Comparison of ENCODE assay signal across 14 cellular contexts in the genomic region with DNA sequence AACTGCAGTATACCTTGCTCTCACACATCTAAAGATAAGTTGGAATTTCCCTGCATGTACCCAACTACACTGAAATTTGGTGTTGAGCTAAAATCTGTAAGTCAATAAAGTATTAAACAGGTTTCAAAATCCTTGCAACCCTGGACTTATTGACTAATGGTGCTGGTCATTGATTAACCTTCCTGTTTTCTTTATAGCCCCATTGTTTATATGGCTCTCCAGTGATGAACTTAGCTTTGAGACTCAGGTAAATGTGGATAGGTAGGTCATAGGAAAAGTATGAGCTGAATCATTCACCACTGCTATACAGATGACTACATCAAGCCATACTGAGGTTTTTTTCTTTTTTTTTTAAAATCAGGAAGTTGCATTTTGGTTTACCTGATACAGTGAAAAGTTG.
"Had no signal": no experiment of that assay in that cellular context is flagged by ENCODE, and none has a peak within 500 bp of the region (broad histone marks: within the 10 kb centered on the region; RNA-seq: fewer than 3 reads in every experiment).

No MANE protein-coding gene starts in this region.

- H3K27ac ChIP-seq: dorsolateral prefrontal cortex, esophagus squamous epithelium, parathyroid adenoma, transverse colon had no signal

- H3K36me3 ChIP-seq: esophagus squamous epithelium, transverse colon had no signal

- H3K36me3 Mint-ChIP-seq: activated naive CD8-positive, alpha-beta T cell; stimulated activated effector memory CD8-positive, alpha-beta T cell treated with anti-CD3 and anti-CD28 coated beads, Interleukin-12 subunit alpha, Interleukin-12 subunit beta, amount 100 ng/mL, for 72 hours had no signal

- H3K4me3 ChIP-seq: dorsolateral prefrontal cortex, esophagus squamous epithelium, transverse colon had no signal

- H3K9me3 ChIP-seq: esophagus squamous epithelium, transverse colon had no signal

- H3K27ac Mint-ChIP-seq: activated naive CD8-positive, alpha-beta T cell; stimulated activated effector memory CD8-positive, alpha-beta T cell treated with anti-CD3 and anti-CD28 coated beads, Interleukin-12 subunit alpha, Interleukin-12 subunit beta, amount 100 ng/mL, for 72 hours had no signal

- H3K9ac ChIP-seq: parathyroid adenoma had no signal

- ATAC-seq: activated T-cell treated with anti-CD3 and anti-CD28 coated beads, Interleukin-2, amount 50 U/mL, for 4 hours; left ventricle myocardium superior; stimulated activated effector memory CD8-positive, alpha-beta T cell treated with anti-CD3 and anti-CD28 coated beads, Interleukin-12 subunit alpha, Interleukin-12 subunit beta, amount 100 ng/mL, for 72 hours had no signal

- H3K4me1 Mint-ChIP-seq: stimulated activated effector memory CD8-positive, alpha-beta T cell treated with anti-CD3 and anti-CD28 coated beads, Interleukin-12 subunit alpha, Interleukin-12 subunit beta, amount 100 ng/mL, for 72 hours had no signal

- H3K27me3 Mint-ChIP-seq: activated naive CD8-positive, alpha-beta T cell had no signal

- H3K4me3 Mint-ChIP-seq: activated naive CD8-positive, alpha-beta T cell; activated T-cell treated with anti-CD3 and anti-CD28 coated beads, Interleukin-2, amount 50 U/mL, for 4 hours; stimulated activated effector memory CD8-positive, alpha-beta T cell treated with anti-CD3 and anti-CD28 coated beads, Interleukin-12 subunit alpha, Interleukin-12 subunit beta, amount 100 ng/mL, for 72 hours had no signal

- H3K9me3 Mint-ChIP-seq: activated T-cell treated with anti-CD3 and anti-CD28 coated beads, Interleukin-2, amount 50 U/mL, for 4 hours had no signal

- H2AFZ ChIP-seq: parathyroid adenoma had no signal

- H3K27me3 ChIP-seq: dorsolateral prefrontal cortex, esophagus squamous epithelium, transverse colon had no signal

- DNase-seq: activated CD4-positive, alpha-beta T cell treated with anti-CD3 and anti-CD28 coated beads, Interleukin-2, amount 50 U/mL, for 48 hours; activated CD4-positive, CD25-positive, alpha-beta regulatory T cell treated with anti-CD3 and anti-CD28 coated beads, Interleukin-2, amount 50 U/mL, for 72 hours; activated gamma-delta T cell; activated T-cell treated with anti-CD3 and anti-CD28 coated beads, Interleukin-2, amount 50 U/mL, for 4 hours; dorsolateral prefrontal cortex; esophagus squamous epithelium; foreskin fibroblast; head of caudate nucleus; left ventricle myocardium superior; SW 1271; transverse colon had no signal

- H3K4me1 ChIP-seq: esophagus squamous epithelium, parathyroid adenoma, transverse colon had no signal
